8 cellular contexts compared by ENCODE assay signal in genomic region chr13:112968380-112968909, GRCh38. TPM values are rescaled to one million over a fixed set of nuclear protein-coding genes. Genes with fewer than 3 reads are reported as not detected.
A peak's percentile ranks its signal among the peaks of the same experiment; 100 is the strongest.
DNase-seq lines count a peak whose midpoint lies in the region; ATAC-seq and TF ChIP-seq lines count a peak whose summit lies in the region.

No MANE protein-coding gene starts in this region.

- CTCF ChIA-PET in WTC11 (lab: Charles Lee): interaction anchor here (1.9 to 3.9 kb wide), 4 partner anchors 25 to 60 kb away, joined by 6 to 42 read pairs (median 18); no protein-coding TSS in a partner anchor

- H3K9me3 Mint-ChIP-seq in WTC11: peaks cover 15% of the 10 kb centered on the region
- peaks cover 0 to 8% (median 0%) of the 10 kb centered on the region in 7 donors for H3K9me3 Mint-ChIP-seq in naive B cell

- H3K36me3 Mint-ChIP-seq in WTC11: no peaks in the 10 kb centered on the region; the same call in 1 of the 2 replicates
- H3K36me3 Mint-ChIP-seq in naive B cell: no peaks in the 10 kb centered on the region

- H3K4me1 Mint-ChIP-seq in WTC11 (peaks cover 11% of the 10 kb centered on the region), naive B cell (peaks cover 16 to 35% (median 31%) of the 10 kb centered on the region in 3 donors)

- intact Hi-C loops in testis (cut with DNase I; ENCODE audit: low total_unique reads): no loop called here

- no peak for TF ChIP-seq POLR2A in testis (IDR thresholded peaks at IDR 0.05)

- H3K4me3 ChIP-seq in ectodermal cell (ENCODE audit: insufficient read depth, low read depth, low read length) (peak overlapping the region; percentile 45), testis (peak overlapping the region; percentile 50 to 51)

- POLR2A ChIA-PET in WTC11 (lab: Charles Lee): interaction anchor here (0.8 kb wide), 1 partner anchor 8 kb away, joined by 8 read pairs; no protein-coding TSS in a partner anchor

- TF ChIP-seq CTCF in WTC11 (IDR thresholded peaks at IDR 0.05): no peak
- TF ChIP-seq CTCF in testis (IDR thresholded peaks at IDR 0.05): peak in 1 of 3 experiments; percentile 1

- H3K4me1 ChIP-seq in ectodermal cell (ENCODE audit: control insufficient read depth, insufficient read depth, low read length) (no peaks in the 10 kb centered on the region), testis (peaks cover 16% of the 10 kb centered on the region)

- 15% methylated on average over 52 of the region's 52 CpGs for WGBS in ectodermal cell, 2 experiments
- WGBS in testis, 2 donors: 3 to 17% methylated on average over 5 to 52 of the region's 52 CpGs

- H3K27ac ChIP-seq in ectodermal cell (ENCODE audit: insufficient read depth, low read depth, low read length, poor library complexity, severe bottlenecking): no peak overlapping the region
- no peak overlapping the region for H3K27ac ChIP-seq in testis

- H3K27me3 Mint-ChIP-seq in WTC11 (ENCODE audit: low read depth): peaks cover 16% of the 10 kb centered on the region
- H3K27me3 Mint-ChIP-seq in naive B cell: peaks cover 23 to 43% (median 28%) of the 10 kb centered on the region in 3 donors

- H3K4me3 Mint-ChIP-seq in WTC11 (peak overlapping the region; percentile 59), naive B cell (peak overlapping the region; percentile 69 to 89 (median 81))

- H3K27ac Mint-ChIP-seq in WTC11 (no peak overlapping the region), naive B cell (peak overlapping the region in 3 of 6 donors; percentile 26 to 70 (median 33))

- no peaks in the 10 kb centered on the region for H3K9me3 ChIP-seq in ectodermal cell (ENCODE audit: control insufficient read depth, low read length)
- no peaks in the 10 kb centered on the region for H3K9me3 ChIP-seq in testis

- H3K27me3 ChIP-seq in ectodermal cell (ENCODE audit: control insufficient read depth, insufficient read depth, low read length, poor library complexity, severe bottlenecking) (peaks cover 36% of the 10 kb centered on the region), testis (no peaks in the 10 kb centered on the region)

- ATAC-seq in WTC11 (peak; percentile 72), naive B cell (ENCODE audit: low read depth in 2 of 2) (peak; percentile 55 to 60), GM21515 (IDR thresholded peaks at IDR 0.05; ENCODE audit: unreplicated experiment) (no peak), GM18858 (IDR thresholded peaks at IDR 0.05; ENCODE audit: unreplicated experiment) (no peak)

- H3K36me3 ChIP-seq in ectodermal cell (ENCODE audit: control insufficient read depth, insufficient read depth, low read length): no peaks in the 10 kb centered on the region
- H3K36me3 ChIP-seq in testis (ENCODE audit: low read depth, missing control alignments): no peaks in the 10 kb centered on the region

- DNase-seq in 8988T: peak; percentile 65
- peak; percentile 89 for DNase-seq in HT-29 (ENCODE audit: low spot score)
- DNase-seq in WTC11 (ENCODE audit: low spot score): no peak
- DNase-seq in naive B cell: no peak
- peak; percentile 47 for DNase-seq in testis

TF ChIP-seq in WTC11, 78 proteins besides CTCF, POLR2A, EP300 and RAD21 (continues in another document):
- TF ChIP-seq, protein P1, sequence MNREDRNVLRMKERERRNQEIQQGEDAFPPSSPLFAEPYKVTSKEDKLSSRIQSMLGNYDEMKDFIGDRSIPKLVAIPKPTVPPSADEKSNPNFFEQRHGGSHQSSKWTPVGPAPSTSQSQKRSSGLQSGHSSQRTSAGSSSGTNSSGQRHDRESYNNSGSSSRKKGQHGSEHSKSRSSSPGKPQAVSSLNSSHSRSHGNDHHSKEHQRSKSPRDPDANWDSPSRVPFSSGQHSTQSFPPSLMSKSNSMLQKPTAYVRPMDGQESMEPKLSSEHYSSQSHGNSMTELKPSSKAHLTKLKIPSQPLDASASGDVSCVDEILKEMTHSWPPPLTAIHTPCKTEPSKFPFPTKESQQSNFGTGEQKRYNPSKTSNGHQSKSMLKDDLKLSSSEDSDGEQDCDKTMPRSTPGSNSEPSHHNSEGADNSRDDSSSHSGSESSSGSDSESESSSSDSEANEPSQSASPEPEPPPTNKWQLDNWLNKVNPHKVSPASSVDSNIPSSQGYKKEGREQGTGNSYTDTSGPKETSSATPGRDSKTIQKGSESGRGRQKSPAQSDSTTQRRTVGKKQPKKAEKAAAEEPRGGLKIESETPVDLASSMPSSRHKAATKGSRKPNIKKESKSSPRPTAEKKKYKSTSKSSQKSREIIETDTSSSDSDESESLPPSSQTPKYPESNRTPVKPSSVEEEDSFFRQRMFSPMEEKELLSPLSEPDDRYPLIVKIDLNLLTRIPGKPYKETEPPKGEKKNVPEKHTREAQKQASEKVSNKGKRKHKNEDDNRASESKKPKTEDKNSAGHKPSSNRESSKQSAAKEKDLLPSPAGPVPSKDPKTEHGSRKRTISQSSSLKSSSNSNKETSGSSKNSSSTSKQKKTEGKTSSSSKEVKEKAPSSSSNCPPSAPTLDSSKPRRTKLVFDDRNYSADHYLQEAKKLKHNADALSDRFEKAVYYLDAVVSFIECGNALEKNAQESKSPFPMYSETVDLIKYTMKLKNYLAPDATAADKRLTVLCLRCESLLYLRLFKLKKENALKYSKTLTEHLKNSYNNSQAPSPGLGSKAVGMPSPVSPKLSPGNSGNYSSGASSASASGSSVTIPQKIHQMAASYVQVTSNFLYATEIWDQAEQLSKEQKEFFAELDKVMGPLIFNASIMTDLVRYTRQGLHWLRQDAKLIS (CRISPR knock-in tag; IDR thresholded peaks at IDR 0.05; ENCODE audit: borderline replicate concordance): no peak
- TF ChIP-seq CREM (CRISPR knock-in tag; IDR thresholded peaks at IDR 0.05) (no peak), TCF7 (CRISPR knock-in tag; IDR thresholded peaks at IDR 0.05; ENCODE audit: low read depth) (no peak), ZBTB21 (CRISPR knock-in tag; IDR thresholded peaks at IDR 0.05; ENCODE audit: borderline replicate concordance) (no peak), EMX1 (CRISPR knock-in tag; IDR thresholded peaks at IDR 0.05) (no peak; the same call in 1 of the 2 replicates), FOXJ3 (CRISPR knock-in tag; IDR thresholded peaks at IDR 0.05; ENCODE audit: borderline replicate concordance) (no peak), MAX (CRISPR knock-in tag; IDR thresholded peaks at IDR 0.05) (0 out of 2 replicates have a peak, but pooled peaks have one; percentile 31), NFE2L1 (CRISPR knock-in tag; IDR thresholded peaks at IDR 0.05) (no peak), ZNF423 (CRISPR knock-in tag; IDR thresholded peaks at IDR 0.05) (no peak), ATF2 (CRISPR knock-in tag; IDR thresholded peaks at IDR 0.05; ENCODE audit: borderline replicate concordance, low read depth) (no peak), GRHL2 (CRISPR knock-in tag; IDR thresholded peaks at IDR 0.05; ENCODE audit: insufficient replicate concordance, severe bottlenecking) (no peak), ZNF416 (CRISPR knock-in tag; IDR thresholded peaks at IDR 0.05) (no peak), ZNF121 (CRISPR knock-in tag; IDR thresholded peaks at IDR 0.05) (peak; percentile 52; the same call in 1 of the 2 replicates)
- TF ChIP-seq, protein P2, sequence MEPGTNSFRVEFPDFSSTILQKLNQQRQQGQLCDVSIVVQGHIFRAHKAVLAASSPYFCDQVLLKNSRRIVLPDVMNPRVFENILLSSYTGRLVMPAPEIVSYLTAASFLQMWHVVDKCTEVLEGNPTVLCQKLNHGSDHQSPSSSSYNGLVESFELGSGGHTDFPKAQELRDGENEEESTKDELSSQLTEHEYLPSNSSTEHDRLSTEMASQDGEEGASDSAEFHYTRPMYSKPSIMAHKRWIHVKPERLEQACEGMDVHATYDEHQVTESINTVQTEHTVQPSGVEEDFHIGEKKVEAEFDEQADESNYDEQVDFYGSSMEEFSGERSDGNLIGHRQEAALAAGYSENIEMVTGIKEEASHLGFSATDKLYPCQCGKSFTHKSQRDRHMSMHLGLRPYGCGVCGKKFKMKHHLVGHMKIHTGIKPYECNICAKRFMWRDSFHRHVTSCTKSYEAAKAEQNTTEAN (CRISPR knock-in tag; IDR thresholded peaks at IDR 0.05): no peak
- TF ChIP-seq, protein P3, sequence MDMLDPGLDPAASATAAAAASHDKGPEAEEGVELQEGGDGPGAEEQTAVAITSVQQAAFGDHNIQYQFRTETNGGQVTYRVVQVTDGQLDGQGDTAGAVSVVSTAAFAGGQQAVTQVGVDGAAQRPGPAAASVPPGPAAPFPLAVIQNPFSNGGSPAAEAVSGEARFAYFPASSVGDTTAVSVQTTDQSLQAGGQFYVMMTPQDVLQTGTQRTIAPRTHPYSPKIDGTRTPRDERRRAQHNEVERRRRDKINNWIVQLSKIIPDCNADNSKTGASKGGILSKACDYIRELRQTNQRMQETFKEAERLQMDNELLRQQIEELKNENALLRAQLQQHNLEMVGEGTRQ (CRISPR knock-in tag; IDR thresholded peaks at IDR 0.05): no peak

RNA-seq across cellular contexts. Expression of gene MCF2L, which starts 0.6 kb away (rescaled TPM):
- total RNA-seq in HT-29 (2014; rRNA removed; shearing (Covaris generic)): 46.7 and 53.2 TPM in 2 replicates
- total RNA-seq in WTC11 (2021): 34.8 to 35.4 TPM (median 34.9 TPM) in 3 replicates
- 40.0 TPM for polyA plus RNA-seq in ectodermal cell (2013, experiment 1 of 4)
- 57.3 TPM for polyA plus RNA-seq in ectodermal cell (2013, experiment 2 of 4)
- 29.8 TPM for polyA plus RNA-seq in ectodermal cell (2013, experiment 3 of 4)
- polyA plus RNA-seq in ectodermal cell (2013, experiment 4 of 4): 32.4 TPM
- 1 to 10 TPM; 2.1 to 4.7 (median 4.2) TPM for polyA plus RNA-seq in naive B cell (ENCODE audit: low read depth in 6 of 6)
- total RNA-seq in testis: 10 to 100 TPM; 14.6 to 17.6 TPM
- 5.0 TPM for polyA plus RNA-seq in testis (ENCODE audit: insufficient read depth, low read depth, low replicate concordance)

Comparison
In these comparisons a context has a peak if more than half of its experiments do, and no peak if none do; other contexts are left out.
1. DNase-seq: peak in 8988T (single experiment), HT-29 (single experiment) and testis (single experiment); none in WTC11 (single experiment) and naive B cell (single experiment).
2. ATAC-seq: peak in WTC11 (single experiment) and naive B cell (2 of 2); none in GM21515 (single experiment) and GM18858 (single experiment).